11 cellular contexts compared by ENCODE assay signal in genomic region chr19:13797870-13798269, GRCh38. TPM values are rescaled to one million over a fixed set of nuclear protein-coding genes. Genes with fewer than 3 reads are reported as not detected.
DNase-seq lines count a peak whose midpoint lies in the region; ATAC-seq, FAIRE-seq and TF ChIP-seq lines count a peak whose summit lies in the region.
"Had no signal": no experiment of that assay in that cellular context is flagged by ENCODE, and none has a peak within 500 bp of the region (broad histone marks: within the 10 kb centered on the region; RNA-seq: fewer than 3 reads in every experiment).

No MANE protein-coding gene starts in this region.

- TF ChIP-seq CTCF in IMR-90 (conservative IDR thresholded peaks at IDR 0.05; ENCODE audit: low read depth, low read length) (no peak), astrocyte (IDR thresholded peaks at IDR 0.05; ENCODE audit: insufficient read depth, low read depth, low read length) (no peak), glutamatergic neuron (IDR thresholded peaks at IDR 0.05; ENCODE audit: partially characterized antibody, unreplicated experiment) (no peak), thyroid gland (IDR thresholded peaks at IDR 0.05) (no peak)

- no CpG with 5 or more reads among the region's 7 CpGs for WGBS in IMR-90 (ENCODE audit: extremely low coverage in 2 of 2, insufficient read length in 1 of 2), 2 experiments
- WGBS in thyroid gland, 2 donors, result 43 to 47% methylated on average over 7 of the region's 7 CpGs

- peak overlapping the region; percentile 51; the same call in 1 of the 2 replicates for H2BK120ac ChIP-seq in IMR-90 (ENCODE audit: low read depth, low read length)

- H3K27me3 Mint-ChIP-seq in astrocyte (ENCODE audit: low read depth, unreplicated experiment) (no peaks in the 10 kb centered on the region), glutamatergic neuron (ENCODE audit: unreplicated experiment) (peaks cover 11% of the 10 kb centered on the region), immature natural killer cell (ENCODE audit: low read depth in 3 of 3) (peaks cover 9 to 14% (median 11%) of the 10 kb centered on the region in 3 donors)

- H3K18ac ChIP-seq in IMR-90 (ENCODE audit: low read depth, low read length), result no peak overlapping the region

- no peak overlapping the region for H2AK9ac ChIP-seq in IMR-90 (replicated peaks; ENCODE audit: low read depth, low read length, poor library complexity)

- H3K27ac ChIP-seq in IMR-90 (ENCODE audit: insufficient read depth, low read length) (0 out of 2 replicates have a peak overlapping the region, but pooled peaks have one; percentile 20), astrocyte (ENCODE audit: low read depth, low read length) (peak overlapping the region; percentile 95), thyroid gland (peak overlapping the region; percentile 15 to 97 (median 87))

- no peak for TF ChIP-seq RAD21 in IMR-90 (IDR thresholded peaks at IDR 0.05; ENCODE audit: low read length)

- H3K4me3 Mint-ChIP-seq in astrocyte (ENCODE audit: unreplicated experiment) (peak overlapping the region; percentile 75), glutamatergic neuron (ENCODE audit: unreplicated experiment) (peak overlapping the region; percentile 20), immature natural killer cell (peak overlapping the region in 2 of 5 donors; percentile 10 to 15)

- H3K4me2 ChIP-seq in IMR-90 (ENCODE audit: low read depth, low read length), result no peak overlapping the region
- H3K4me2 ChIP-seq in astrocyte (ENCODE audit: low read length), result peak overlapping the region; percentile 35

- dilution Hi-C loops in IMR-90 (cut with HindIII; ENCODE audit: low sequenced_read_pairs, unreplicated experiment), result no loop called here

- DNase-seq in IMR-90 (peak; percentile 71), astrocyte (ENCODE audit: low read depth) (peak; percentile 90), glutamatergic neuron (no peak), thyroid gland (peak; percentile 23 to 30), HEK293T (ENCODE audit: extremely low spot score) (no peak), immature natural killer cell (no peak)
- DNase-seq: mesendoderm, NCI-H187 treated with DMSO at 0.1 percent for 48 hours, substantia nigra had no signal

- peaks cover 20% of the 10 kb centered on the region for H3K79me2 ChIP-seq in astrocyte (ENCODE audit: insufficient read depth, low read length)

- H3K36me3 ChIP-seq in IMR-90 (ENCODE audit: control insufficient read depth, insufficient read depth, low read length) (peaks cover 14% of the 10 kb centered on the region), astrocyte (ENCODE audit: insufficient read depth, low read length) (no peaks in the 10 kb centered on the region), thyroid gland (no peaks in the 10 kb centered on the region)

- no peak overlapping the region for H3K23ac ChIP-seq in IMR-90 (ENCODE audit: low read depth, low read length)

- ATAC-seq in IMR-90 (ENCODE audit: low read depth) (no peak), GM19035 (IDR thresholded peaks at IDR 0.05; ENCODE audit: unreplicated experiment) (no peak)

- H3K9me3 Mint-ChIP-seq in astrocyte (ENCODE audit: unreplicated experiment) (no peaks in the 10 kb centered on the region), glutamatergic neuron (ENCODE audit: unreplicated experiment) (peaks cover 7% of the 10 kb centered on the region), immature natural killer cell (no peaks in the 10 kb centered on the region)

- H4K8ac ChIP-seq in IMR-90 (ENCODE audit: low read depth in 2 of 2, low read length in 2 of 2), result peak overlapping the region in 1 of 2 experiments; percentile 61; a peak in 1 of 4 replicates

- no peak overlapping the region for H3K56ac ChIP-seq in IMR-90 (ENCODE audit: extremely low read depth, insufficient read depth, low read length)

- H2AK5ac ChIP-seq in IMR-90 (ENCODE audit: low read depth, low read length), result no peak overlapping the region; the same call in 1 of the 2 replicates

- no peak overlapping the region for H2BK15ac ChIP-seq in IMR-90 (ENCODE audit: low read depth, low read length)

- H3K27ac Mint-ChIP-seq in astrocyte (ENCODE audit: unreplicated experiment), result no peak overlapping the region
- H3K27ac Mint-ChIP-seq in glutamatergic neuron (ENCODE audit: unreplicated experiment), result no peak overlapping the region
- no peak overlapping the region for H3K27ac Mint-ChIP-seq in immature natural killer cell

- TF ChIP-seq POLR2A in IMR-90 (IDR thresholded peaks at IDR 0.05; ENCODE audit: low read depth, low read length) (no peak), thyroid gland (IDR thresholded peaks at IDR 0.05) (no peak)

- H3K4me1 Mint-ChIP-seq in astrocyte (ENCODE audit: low read depth, unreplicated experiment), result peaks cover 11% of the 10 kb centered on the region
- H3K4me1 Mint-ChIP-seq in glutamatergic neuron (ENCODE audit: low read depth, unreplicated experiment), result peaks cover 1% of the 10 kb centered on the region
- H3K4me1 Mint-ChIP-seq in immature natural killer cell, result peaks cover 24 to 30% of the 10 kb centered on the region in 2 donors

- H3K9me3 ChIP-seq in IMR-90 (ENCODE audit: control insufficient read depth, insufficient read depth, low read length) (no peaks in the 10 kb centered on the region), astrocyte (ENCODE audit: insufficient read depth, low read depth, low read length) (no peaks in the 10 kb centered on the region), thyroid gland (no peaks in the 10 kb centered on the region)

- H2AFZ ChIP-seq in IMR-90 (replicated peaks; ENCODE audit: low read length, poor library complexity), result no peak overlapping the region
- no peak overlapping the region for H2AFZ ChIP-seq in astrocyte (ENCODE audit: low read depth, low read length)

- H2BK20ac ChIP-seq in IMR-90 (ENCODE audit: low read depth, low read length), result no peak overlapping the region

- H3K36me3 Mint-ChIP-seq in astrocyte (ENCODE audit: low read depth, unreplicated experiment) (peaks cover 7% of the 10 kb centered on the region), glutamatergic neuron (ENCODE audit: unreplicated experiment) (peaks cover 6% of the 10 kb centered on the region), immature natural killer cell (peaks cover 0 to 4% (median 0%) of the 10 kb centered on the region in 3 donors)

- H3K14ac ChIP-seq in IMR-90 (replicated peaks; ENCODE audit: low read depth, low read length), result no peak overlapping the region

- CTCF ChIA-PET in IMR-90 (lab: Yijun Ruan, JAX), result interaction anchor here (0.6 to 1.7 kb wide), 3 partner anchors 10 to 64 kb away, joined by 3 to 5 read pairs (median 5); no protein-coding TSS in a partner anchor
- CTCF ChIA-PET in HEK293T (lab: Yijun Ruan, JAX), result no interaction called here

- H4K91ac ChIP-seq in IMR-90 (ENCODE audit: insufficient read depth, low read depth, low read length), result peak overlapping the region; percentile 8; the same call in 1 of the 2 replicates

- H3K4me1 ChIP-seq in IMR-90 (ENCODE audit: control insufficient read depth, insufficient read depth, low read length), result peaks cover 7% of the 10 kb centered on the region
- peaks cover 32% of the 10 kb centered on the region for H3K4me1 ChIP-seq in astrocyte (ENCODE audit: insufficient read depth, low read length)
- peaks cover 21 to 25% of the 10 kb centered on the region in 2 donors for H3K4me1 ChIP-seq in thyroid gland

- intact Hi-C loops in IMR-90 (cut with micrococcal nuclease), result loop anchor here (5.0 kb wide), 1 partner anchor 39 kb away; no protein-coding TSS in a partner anchor
- intact Hi-C loops in thyroid gland (cut with DNase I), result loop anchor here (5.0 kb wide), 1 partner anchor 44 kb away; no protein-coding TSS in a partner anchor

- peak overlapping the region; percentile 48 for H2BK5ac ChIP-seq in IMR-90 (ENCODE audit: low read depth, low read length, poor library complexity, severe bottlenecking)

- H4K20me1 ChIP-seq in IMR-90 (ENCODE audit: insufficient read depth, low read length) (peaks cover 4% of the 10 kb centered on the region; the same call in 1 of the 2 replicates), astrocyte (ENCODE audit: insufficient read depth, low read length) (peaks cover 16% of the 10 kb centered on the region)

- H3K27me3 ChIP-seq in IMR-90 (ENCODE audit: control insufficient read depth, insufficient read depth, low read length), result no peaks in the 10 kb centered on the region
- H3K27me3 ChIP-seq in astrocyte (ENCODE audit: insufficient read depth, low read length), result no peaks in the 10 kb centered on the region
- no peaks in the 10 kb centered on the region for H3K27me3 ChIP-seq in thyroid gland

- POLR2A ChIA-PET in IMR-90 (lab: Charles Lee; ENCODE audit: unreplicated experiment), result interaction anchor here (0.8 kb wide), 1 partner anchor 39 kb away, joined by 6 read pairs; no protein-coding TSS in a partner anchor
- POLR2A ChIA-PET in HEK293T (lab: Yijun Ruan, JAX), result interaction anchor here (2.0 kb wide), 1 partner anchor 23 kb away, joined by 8 read pairs; the partner anchor contains the start of gene C19orf53

- peaks cover 15% of the 10 kb centered on the region for H3K9me1 ChIP-seq in IMR-90 (ENCODE audit: insufficient read depth, low read length)

- H3K4me3 ChIP-seq in IMR-90 (ENCODE audit: insufficient read depth, low read depth, low read length) (no peak overlapping the region), astrocyte (ENCODE audit: insufficient read depth, low read depth, low read length) (no peak overlapping the region), thyroid gland (replicated peaks in 1 of 3) (no peak overlapping the region)

- FAIRE-seq in astrocyte (lab: Jason Lieb, UNC), result no peak
- FAIRE-seq: endometrium had no signal

- H3K9ac ChIP-seq in IMR-90 (ENCODE audit: low read depth, low read length) (no peak overlapping the region), astrocyte (ENCODE audit: low read length) (no peak overlapping the region)

- no TSS peak for BruUV-seq in IMR-90 (replicated peaks; lab: Mats Ljungman, UMichigan)

- H3K4ac ChIP-seq in IMR-90 (ENCODE audit: low read depth, low read length), result peak overlapping the region; percentile 61; the same call in 1 of the 2 replicates

- H4K5ac ChIP-seq in IMR-90 (ENCODE audit: low read depth, low read length), result no peak overlapping the region

- peaks cover 14 to 56% of the 10 kb centered on the region in 2 experiments for H3K79me1 ChIP-seq in IMR-90 (ENCODE audit: low read depth in 1 of 2, low read length in 2 of 2)

- in situ Hi-C loops in IMR-90 (cut with MboI; ENCODE audit: low sequenced_read_pairs), result no loop called here

RNA-seq across cellular contexts. Expression of gene ZSWIM4, which starts 2.6 kb away (rescaled TPM):
- total RNA-seq in IMR-90 (2012; rRNA removed) (1.9 and 2.2 TPM in 2 replicates), astrocyte (9.5 and 10.6 TPM in 2 replicates), glutamatergic neuron (ENCODE audit: unreplicated experiment) (46.0 TPM), thyroid gland (10 to 100 TPM in 1 of 4 donors, 1 to 10 TPM in 3; 6.9 to 15.6 (median 8.9) TPM)
- polyA plus RNA-seq in IMR-90 (2012; rRNA removed) (6.2 and 7.6 TPM in 2 replicates), immature natural killer cell (1 to 10 TPM in 1 of 3 donors, under 1 TPM in 1, not detected in 1; 0.62 to 1.2 TPM)
- polyA plus RNA-seq in IMR-90 (2012; cell fraction: cytosol; rRNA removed), result 4.7 and 10.4 TPM in 2 replicates
- 13.1 and 27.5 TPM in 2 replicates for polyA plus RNA-seq in IMR-90 (2012; cell fraction: nucleus; rRNA removed; ENCODE audit: low replicate concordance)

RNA-seq across cellular contexts. Expression of gene C19orf53, which starts 23.6 kb away (rescaled TPM):
- total RNA-seq in IMR-90 (2012; rRNA removed) (61.3 and 68.3 TPM in 2 replicates), astrocyte (114 and 138 TPM in 2 replicates), glutamatergic neuron (ENCODE audit: unreplicated experiment) (68.3 TPM), thyroid gland (100 to 1,000 TPM in 2 of 4 donors, 10 to 100 TPM in 2; 50.2 to 191 (median 139) TPM)
- polyA plus RNA-seq in IMR-90 (2012; rRNA removed) (290 and 349 TPM in 2 replicates), immature natural killer cell (100 to 1,000 TPM; 178 to 259 (median 185) TPM)
- 572 and 791 TPM in 2 replicates for polyA plus RNA-seq in IMR-90 (2012; cell fraction: cytosol; rRNA removed)
- 129 and 215 TPM in 2 replicates for polyA plus RNA-seq in IMR-90 (2012; cell fraction: nucleus; rRNA removed; ENCODE audit: low replicate concordance)

RNA-seq across cellular contexts. Expression of gene MRI1, which starts 33.5 kb away (rescaled TPM):
- total RNA-seq in IMR-90 (2012; rRNA removed) (26.7 and 28.9 TPM in 2 replicates), astrocyte (25.8 and 26.6 TPM in 2 replicates), glutamatergic neuron (ENCODE audit: unreplicated experiment) (21.9 TPM), thyroid gland (10 to 100 TPM; 53.0 to 90.4 (median 70.6) TPM)
- polyA plus RNA-seq in IMR-90 (2012; rRNA removed) (37.6 and 45.5 TPM in 2 replicates), immature natural killer cell (10 to 100 TPM in 1 of 3 donors, 1 to 10 TPM in 1, not detected in 1; 6.5 to 16.9 TPM)
- polyA plus RNA-seq in IMR-90 (2012; cell fraction: cytosol; rRNA removed), result 29.4 and 32.6 TPM in 2 replicates
- polyA plus RNA-seq in IMR-90 (2012; cell fraction: nucleus; rRNA removed; ENCODE audit: low replicate concordance), result 200 and 405 TPM in 2 replicates

Comparison
In these comparisons a context has a peak if more than half of its experiments do, and no peak if none do; other contexts are left out.
1. DNase-seq: peak in IMR-90 (single experiment), astrocyte (single experiment) and thyroid gland (2 of 2); none in glutamatergic neuron (single experiment), HEK293T (single experiment) and immature natural killer cell (0 of 3).
2. H3K27ac ChIP-seq: peak in every context shown above with its lines; median percentile 95 in astrocyte; 87 in thyroid gland; 20 in IMR-90.